In genomic region chr6:48472121-48472520, GRCh38 we compare ENCODE assay signal across 25 cellular contexts.
"Had no signal": no experiment of that assay in that cellular context is flagged by ENCODE, and none has a peak within 500 bp of the region (broad histone marks: within the 10 kb centered on the region; RNA-seq: fewer than 3 reads in every experiment).

No MANE protein-coding gene starts in this region.

- H3K27ac Mint-ChIP-seq: activated CD8-positive, alpha-beta T cell treated with anti-CD3 and anti-CD28 coated beads for 36 hours; activated naive CD8-positive, alpha-beta T cell treated with anti-CD3 and anti-CD28 coated beads, Interleukin-2, amount 10 ng/mL, durations not matched to agents 7 days and 5 days; activated T-cell treated with anti-CD3 and anti-CD28 coated beads, Interleukin-2, amount 50 U/mL, for 72 hours; activated T-helper 2 cell treated with anti-CD3 and anti-CD28 coated beads, Interferon-gamma antibody, Interleukin-2, Interleukin-4, amounts not matched to agents 10 μg/mL and 5 μg/mL and 100 μg/mL, durations not matched to agents 14 hours and 24 hours and 36 hours had no signal

- H3K4me3 ChIP-seq: ascending aorta, SJSA1 had no signal

- H3K27me3 Mint-ChIP-seq: activated CD8-positive, alpha-beta T cell treated with anti-CD3 and anti-CD28 coated beads for 36 hours; activated naive CD8-positive, alpha-beta T cell treated with anti-CD3 and anti-CD28 coated beads, Interleukin-2, amount 10 ng/mL, durations not matched to agents 7 days and 5 days had no signal

- DNase-seq: activated CD4-positive, alpha-beta T cell treated with anti-CD3 and anti-CD28 coated beads for 4 hours; activated CD8-positive, alpha-beta memory T cell treated with anti-CD3 and anti-CD28 coated beads, Interleukin-2, amount 50 U/mL, for 4 hours; activated CD8-positive, alpha-beta T cell treated with anti-CD3 and anti-CD28 coated beads for 36 hours; activated gamma-delta T cell treated with Interleukin-2 at 50 U/mL for 16 hours; activated naive CD4-positive, alpha-beta T cell treated with anti-CD3 and anti-CD28 coated beads, Interleukin-2, amount 50 U/mL, for 16 hours; activated naive CD8-positive, alpha-beta T cell treated with anti-CD3 and anti-CD28 coated beads, Interleukin-2, amount 10 ng/mL, durations not matched to agents 7 days and 5 days; activated T-cell treated with anti-CD3 and anti-CD28 coated beads, Interleukin-2, amount 50 U/mL, for 72 hours; amniotic stem cell; caudate nucleus; IMR-90; Kasumi-1; KBM-7; NCI-H1105 treated with DMSO at 0.1 percent for 48 hours; NCI-H146; NCI-H1930; NCI-H510A treated with DMSO at 0.1 percent for 48 hours; NCI-H69; NK-92 treated with Interleukin-12 subunit alpha and Interleukin-12 subunit beta, amount 100 ng/mL, for 24 hours; PC-3; SHP77; T-helper 2 cell had no signal

- H3K27ac ChIP-seq: ascending aorta, SJSA1 had no signal

- H3K4me3 Mint-ChIP-seq: activated CD8-positive, alpha-beta T cell treated with anti-CD3 and anti-CD28 coated beads for 36 hours; activated naive CD8-positive, alpha-beta T cell treated with anti-CD3 and anti-CD28 coated beads, Interleukin-2, amount 10 ng/mL, durations not matched to agents 7 days and 5 days; activated T-cell treated with anti-CD3 and anti-CD28 coated beads, Interleukin-2, amount 50 U/mL, for 72 hours had no signal

- H3K4me1 ChIP-seq: ascending aorta, SJSA1 had no signal

- H3K9me3 ChIP-seq: ascending aorta, SJSA1 had no signal

- H3K4me1 Mint-ChIP-seq: activated naive CD8-positive, alpha-beta T cell treated with anti-CD3 and anti-CD28 coated beads, Interleukin-2, amount 10 ng/mL, durations not matched to agents 7 days and 5 days had no signal

- H3K36me3 Mint-ChIP-seq: activated naive CD8-positive, alpha-beta T cell treated with anti-CD3 and anti-CD28 coated beads, Interleukin-2, amount 10 ng/mL, durations not matched to agents 7 days and 5 days had no signal

- ATAC-seq: activated CD4-positive, CD25-positive, alpha-beta regulatory T cell treated with anti-CD3 and anti-CD28 coated beads, Interleukin-2, amount 50 U/mL, for 24 hours; activated CD8-positive, alpha-beta T cell treated with anti-CD3 and anti-CD28 coated beads for 36 hours; activated T-cell treated with anti-CD3 and anti-CD28 coated beads, Interleukin-2, amount 50 U/mL, for 72 hours; PC-3 had no signal

- H3K9me3 Mint-ChIP-seq: activated naive CD8-positive, alpha-beta T cell treated with anti-CD3 and anti-CD28 coated beads, Interleukin-2, amount 10 ng/mL, durations not matched to agents 7 days and 5 days had no signal

- H3K36me3 ChIP-seq: ascending aorta, SJSA1 had no signal
